Comparison of ENCODE assay signal across 8 cellular contexts in the genomic region with DNA sequence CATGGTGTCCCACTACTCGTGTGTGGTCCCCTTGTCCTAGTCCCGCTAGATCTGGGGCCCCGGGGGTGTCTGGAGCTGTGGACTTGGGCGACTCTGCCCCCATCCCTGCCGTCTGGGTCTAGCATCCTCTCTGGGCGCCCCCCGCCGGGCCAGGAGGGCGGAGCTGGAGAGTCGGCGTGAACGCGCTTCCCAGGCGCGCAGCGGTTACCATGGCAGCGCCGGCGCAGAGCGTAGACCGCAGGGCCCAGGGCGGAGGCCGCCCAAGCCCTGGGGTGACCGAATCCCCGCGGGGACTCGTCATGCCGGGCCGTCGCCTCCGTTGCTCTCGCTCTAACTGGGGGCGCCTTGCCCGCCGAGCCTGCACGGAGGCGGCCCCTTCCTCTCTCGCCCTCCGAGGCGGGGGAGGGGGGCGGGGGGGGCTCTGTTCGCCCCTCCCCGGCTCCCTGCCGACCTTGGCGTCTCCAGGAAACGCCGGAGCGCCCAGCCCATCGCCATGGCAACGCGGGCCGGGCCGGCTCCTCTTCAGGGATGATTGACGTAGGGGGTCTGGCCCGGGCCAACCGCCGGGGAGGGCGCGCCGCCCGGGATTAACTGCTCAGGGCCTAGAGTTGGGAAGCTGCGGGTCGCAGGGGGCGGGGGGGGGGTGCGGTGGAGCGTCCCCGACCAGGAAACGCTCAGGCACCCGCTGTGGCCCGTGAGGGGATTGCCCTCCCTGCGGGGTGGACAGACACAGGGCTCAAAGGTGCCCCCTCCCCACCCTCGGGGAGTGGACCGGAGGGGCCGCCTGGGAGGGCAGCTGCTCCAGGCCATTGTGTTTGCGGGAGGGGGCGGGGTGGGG. TPM values are rescaled to one million over a fixed set of nuclear protein-coding genes. Genes with fewer than 3 reads are reported as not detected.
DNase-seq lines count a peak whose midpoint lies in the region; ATAC-seq, FAIRE-seq and TF ChIP-seq lines count a peak whose summit lies in the region.

No MANE protein-coding gene starts in this region.

- H3K36me3 Mint-ChIP-seq in activated CD8-positive, alpha-beta T cell treated with anti-CD3 and anti-CD28 coated beads for 36 hours (ENCODE audit: low read depth), result peaks cover under 1% of the 10 kb centered on the region

- peak overlapping the region in 1 of 2 experiments; percentile 39 for H3K14ac ChIP-seq in mesenchymal stem cell (ENCODE audit: low read length in 2 of 2)

- ATAC-seq in HG02610 (IDR thresholded peaks at IDR 0.05; ENCODE audit: unreplicated experiment), result peak; percentile 56
- ATAC-seq in activated CD8-positive, alpha-beta T cell treated with anti-CD3 and anti-CD28 coated beads for 36 hours, result peak; percentile 84

- peak overlapping the region; percentile 95 for H4K8ac ChIP-seq in mesenchymal stem cell (ENCODE audit: low read length)

- no peaks in the 10 kb centered on the region for H3K9me3 ChIP-seq in mesenchymal stem cell (ENCODE audit: control insufficient read depth, low read length)

- H3K4me1 ChIP-seq in mesenchymal stem cell (ENCODE audit: control insufficient read depth, insufficient read depth, low read depth, low read length), result peaks cover 87% of the 10 kb centered on the region

- CTCF ChIA-PET in activated CD8-positive, alpha-beta T cell treated with anti-CD3 and anti-CD28 coated beads for 36 hours (lab: Charles Lee), result interaction anchor here (0.6 to 1.2 kb wide), 4 partner anchors 10 to 149 kb away, joined by 3 to 4 read pairs (median 3); a partner anchor contains a TSS

- no peak overlapping the region for H3K4me3 Mint-ChIP-seq in activated CD8-positive, alpha-beta T cell treated with anti-CD3 and anti-CD28 coated beads for 36 hours

- H2AFZ ChIP-seq in mesenchymal stem cell (ENCODE audit: low read depth, low read length), result no peak overlapping the region

- peak overlapping the region; percentile 43 for H3K27ac ChIP-seq in mesenchymal stem cell (ENCODE audit: low read length, poor library complexity, severe bottlenecking)

- peak overlapping the region; percentile 49 to 93 for H2BK12ac ChIP-seq in mesenchymal stem cell (ENCODE audit: low read length in 2 of 2)

- TF ChIP-seq CTCF in activated CD8-positive, alpha-beta T cell treated with anti-CD3 and anti-CD28 coated beads for 36 hours (IDR thresholded peaks at IDR 0.05), result peak; percentile 3

- intact Hi-C loops in activated CD8-positive, alpha-beta T cell treated with anti-CD3 and anti-CD28 coated beads for 36 hours (cut with micrococcal nuclease), result no loop called here

- peaks cover 30% of the 10 kb centered on the region for H3K4me1 Mint-ChIP-seq in activated CD8-positive, alpha-beta T cell treated with anti-CD3 and anti-CD28 coated beads for 36 hours (ENCODE audit: low read depth)

- H3K36me3 ChIP-seq in mesenchymal stem cell (ENCODE audit: control insufficient read depth in 1 of 2, insufficient read depth in 2 of 2, low read depth in 1 of 2, low read length in 2 of 2), result peaks cover 10 to 46% of the 10 kb centered on the region in 2 experiments

- WGBS in mesenchymal stem cell, result under 1% methylated on average over 55 of the region's 76 CpGs

- H3K23ac ChIP-seq in mesenchymal stem cell (ENCODE audit: low read length in 2 of 2), result peak overlapping the region in 1 of 2 experiments; percentile 77

- FAIRE-seq in G401.6 (lab: Jason Lieb, UNC), result peak; percentile 70

- POLR2A ChIA-PET in activated CD8-positive, alpha-beta T cell treated with anti-CD3 and anti-CD28 coated beads for 36 hours (lab: Charles Lee), result interaction anchor here (1.0 to 1.7 kb wide), 3 partner anchors 9 to 14 kb away, joined by 3 to 14 read pairs (median 3); a partner anchor contains a TSS

- peak overlapping the region; percentile 6 for H2AK5ac ChIP-seq in mesenchymal stem cell (ENCODE audit: low read length, severe bottlenecking)

- H3K4ac ChIP-seq in mesenchymal stem cell (ENCODE audit: low read depth in 1 of 2, low read length in 2 of 2), result peak overlapping the region; percentile 70 to 92

- peak overlapping the region; percentile 97 for H2BK15ac ChIP-seq in mesenchymal stem cell (ENCODE audit: low read depth, poor library complexity, severe bottlenecking)

- peaks cover 19% of the 10 kb centered on the region for H3K79me1 ChIP-seq in mesenchymal stem cell (replicated peaks; ENCODE audit: low read length, poor library complexity, severe bottlenecking)

- peak overlapping the region; percentile 71 for H2BK5ac ChIP-seq in mesenchymal stem cell (ENCODE audit: low read depth, low read length, poor library complexity, severe bottlenecking)

- H3K4me2 ChIP-seq in mesenchymal stem cell (ENCODE audit: low read length, poor library complexity, severe bottlenecking), result peak overlapping the region; percentile 73

- no peaks in the 10 kb centered on the region for H3K27me3 Mint-ChIP-seq in activated CD8-positive, alpha-beta T cell treated with anti-CD3 and anti-CD28 coated beads for 36 hours

- peak overlapping the region; percentile 93 for H4K91ac ChIP-seq in mesenchymal stem cell (ENCODE audit: low read length)

- H3K9me3 Mint-ChIP-seq in activated CD8-positive, alpha-beta T cell treated with anti-CD3 and anti-CD28 coated beads for 36 hours, result no peaks in the 10 kb centered on the region

- H3K27ac Mint-ChIP-seq in activated CD8-positive, alpha-beta T cell treated with anti-CD3 and anti-CD28 coated beads for 36 hours, result no peak overlapping the region

- no peaks in the 10 kb centered on the region for H3K27me3 ChIP-seq in mesenchymal stem cell (ENCODE audit: control insufficient read depth in 1 of 2, insufficient read depth in 1 of 2, low read length in 2 of 2)

- H2BK120ac ChIP-seq in mesenchymal stem cell (ENCODE audit: low read depth, low read length), result peak overlapping the region; percentile 91

- H3K18ac ChIP-seq in mesenchymal stem cell (ENCODE audit: low read depth in 1 of 2, low read length in 2 of 2), result peak overlapping the region; percentile 78 to 95

- peak; percentile 90 for DNase-seq in NCI-H2171 (lab: John Stamatoyannopoulos, UW)
- DNase-seq in activated CD8-positive, alpha-beta T cell treated with anti-CD3 and anti-CD28 coated beads for 36 hours, result peak; percentile 92
- peak; percentile 84 for DNase-seq in effector CD4-positive, alpha-beta T cell
- peak; percentile 94 for DNase-seq in mesenchymal stem cell
- DNase-seq in stimulated activated CD8-positive, alpha-beta memory T cell treated with anti-CD3 and anti-CD28 coated beads, Interleukin-4, amount 100 ng/mL, for 24 hours (ENCODE audit: low read depth), result peak; percentile 74
- DNase-seq in SIG-M5 (lab: John Stamatoyannopoulos, UW), result no peak

- no peak overlapping the region for H3K9ac ChIP-seq in mesenchymal stem cell (ENCODE audit: low read length)

- H3K4me3 ChIP-seq in mesenchymal stem cell (ENCODE audit: insufficient read depth in 1 of 2, low read depth in 1 of 2, low read length in 2 of 2), result peak overlapping the region in 1 of 2 experiments; percentile 59

RNA-seq across cellular contexts. Expression of a gene that starts 8.9 kb away (rescaled TPM):
- 10 to 100 TPM; 48.6 to 54.9 TPM for total RNA-seq in activated CD8-positive, alpha-beta T cell treated with anti-CD3 and anti-CD28 coated beads for 36 hours
- 83.2 TPM for polyA plus RNA-seq in mesenchymal stem cell (2013, experiment 1 of 2)
- 85.1 TPM for polyA plus RNA-seq in mesenchymal stem cell (2013, experiment 2 of 2)

RNA-seq across cellular contexts. Expression of a gene that starts 9.9 kb away (rescaled TPM):
- total RNA-seq in activated CD8-positive, alpha-beta T cell treated with anti-CD3 and anti-CD28 coated beads for 36 hours, result 100 to 1,000 TPM in 1 of 2 experiments, 10 to 100 TPM in 1; 98.2 to 102 TPM
- polyA plus RNA-seq in mesenchymal stem cell (2013, experiment 1 of 2), result 88.5 TPM
- polyA plus RNA-seq in mesenchymal stem cell (2013, experiment 2 of 2), result 97.4 TPM

RNA-seq across cellular contexts. Expression of a gene that starts 31.6 kb away (rescaled TPM):
- total RNA-seq in activated CD8-positive, alpha-beta T cell treated with anti-CD3 and anti-CD28 coated beads for 36 hours, result not detected
- 1.0 TPM for polyA plus RNA-seq in mesenchymal stem cell (2013, experiment 1 of 2)
- polyA plus RNA-seq in mesenchymal stem cell (2013, experiment 2 of 2), result 1.1 TPM

RNA-seq across cellular contexts. Expression of a gene that starts 43.1 kb away (rescaled TPM):
- total RNA-seq in activated CD8-positive, alpha-beta T cell treated with anti-CD3 and anti-CD28 coated beads for 36 hours, result not detected
- 355 TPM for polyA plus RNA-seq in mesenchymal stem cell (2013, experiment 1 of 2)
- 348 TPM for polyA plus RNA-seq in mesenchymal stem cell (2013, experiment 2 of 2)
